In the genomic region with DNA sequence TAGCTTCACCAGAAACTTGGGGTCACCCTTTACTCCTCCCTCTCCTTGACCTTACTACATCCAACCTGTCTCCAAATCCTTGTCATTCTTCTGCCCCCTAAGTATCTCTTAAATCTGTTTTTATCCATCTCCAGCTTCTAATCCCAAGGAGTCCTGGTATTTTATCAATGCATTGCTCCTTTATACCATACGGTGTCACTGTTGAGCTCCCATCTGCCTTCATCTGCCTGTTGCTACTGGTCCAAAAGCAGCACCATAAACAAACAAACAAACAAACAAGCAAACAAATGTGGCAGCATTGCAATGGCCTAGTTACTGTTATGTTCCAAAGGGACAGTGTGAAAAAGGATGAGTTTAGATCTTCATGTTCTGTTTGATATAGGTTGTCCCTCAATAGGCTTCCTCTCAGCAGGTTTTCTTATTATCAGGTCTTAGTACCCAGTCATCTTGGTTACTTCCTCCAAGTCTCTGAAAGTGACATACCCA, we compare ENCODE assay signal across 8 cellular contexts. TPM values are rescaled to one million over a fixed set of nuclear protein-coding genes. Genes with fewer than 3 reads are reported as not detected.
DNase-seq lines count a peak whose midpoint lies in the region; ATAC-seq and TF ChIP-seq lines count a peak whose summit lies in the region.

No MANE protein-coding gene starts in this region.

- no peaks in the 10 kb centered on the region for H3K79me2 ChIP-seq in KMS-11 (ENCODE audit: insufficient read depth, low read depth)

- H4K20me1 ChIP-seq in KMS-11 (ENCODE audit: insufficient read depth) = no peaks in the 10 kb centered on the region

- no peak overlapping the region for H3K4me3 Mint-ChIP-seq in neural crest cell

- H3K27me3 ChIP-seq in KMS-11 (ENCODE audit: insufficient read depth, low read depth) = peaks cover 21% of the 10 kb centered on the region; the same call in 1 of the 2 replicates

- H3K36me3 ChIP-seq in KMS-11 (ENCODE audit: insufficient read depth) = no peaks in the 10 kb centered on the region

- POLR2A ChIA-PET in AG04449 (lab: Yijun Ruan, JAX) = interaction anchor here (1.6 kb wide), 1 partner anchor 80 kb away, joined by 4 read pairs; no protein-coding TSS in a partner anchor

- no peaks in the 10 kb centered on the region for H3K36me3 Mint-ChIP-seq in neural crest cell (ENCODE audit: low read depth)

- no peaks in the 10 kb centered on the region for H3K9me3 Mint-ChIP-seq in neural crest cell

- no peaks in the 10 kb centered on the region for H3K4me1 Mint-ChIP-seq in neural crest cell

- H3K27ac Mint-ChIP-seq in neural crest cell (ENCODE audit: unreplicated experiment) = no peak overlapping the region

- peaks cover 9% of the 10 kb centered on the region for H3K4me1 ChIP-seq in KMS-11 (ENCODE audit: low read depth, poor library complexity, severe bottlenecking)

- TF ChIP-seq CTCF in AG04449 (IDR thresholded peaks at IDR 0.05; ENCODE audit: insufficient read depth, low read length, missing control alignments) (peak; percentile 52), KMS-11 (conservative IDR thresholded peaks at IDR 0.05; ENCODE audit: low read depth, low read length) (peak; percentile 86), neural crest cell (conservative IDR thresholded peaks at IDR 0.05) (peak; percentile 79)

- DNase-seq in AG04449 (ENCODE audit: low read depth, low spot score) (no peak), GM04504 (ENCODE audit: low read depth) (peak; percentile 24), SKM-1 (lab: John Stamatoyannopoulos, UW; ENCODE audit: unreplicated experiment) (peak; percentile 31), fibroblast of peridontal ligament (ENCODE audit: extremely low read depth) (peak; percentile 64), neural crest cell (ENCODE audit: low read depth, low spot score) (peak; percentile 28)

- no peak overlapping the region for H3K4me2 ChIP-seq in KMS-11

- H3K9ac ChIP-seq in KMS-11 = no peak overlapping the region

- H3K27me3 Mint-ChIP-seq in neural crest cell (ENCODE audit: low read depth) = no peaks in the 10 kb centered on the region

- H3K27ac ChIP-seq in KMS-11 = no peak overlapping the region

- H3K4me3 ChIP-seq in AG04449 (ENCODE audit: low read depth, low read length) (no peak overlapping the region), KMS-11 (IDR thresholded peaks at IDR 0.05; ENCODE audit: insufficient read depth, low read depth, low read length) (no peak overlapping the region)

- H2AFZ ChIP-seq in KMS-11 (ENCODE audit: low read depth) = no peak overlapping the region

- no peak for ATAC-seq in HG03565 (IDR thresholded peaks at IDR 0.05; ENCODE audit: unreplicated experiment)
- ATAC-seq in HG02588 (IDR thresholded peaks at IDR 0.05; ENCODE audit: unreplicated experiment) = no peak

- CTCF ChIA-PET in AG04449 (lab: Yijun Ruan, JAX) = interaction anchor here (0.6 to 7.6 kb wide), 48 partner anchors 9 to 175 kb away, joined by 3 to 75 read pairs (median 6); partner anchors contain the start of genes ILK, MRPL17, RRP8 and TAF10

RNA-seq across cellular contexts. Expression of gene DNHD1, which starts 34.2 kb away (rescaled TPM):
- total RNA-seq in neural crest cell = 10.2 and 12.6 TPM in 2 replicates

RNA-seq across cellular contexts. Expression of gene TIMM10B, which starts 50.0 kb away (rescaled TPM):
- 43.6 and 47.6 TPM in 2 replicates for total RNA-seq in neural crest cell

RNA-seq across cellular contexts. Expression of gene ARFIP2, which starts 50.2 kb away (rescaled TPM):
- total RNA-seq in neural crest cell = 52.4 and 57.1 TPM in 2 replicates

RNA-seq across cellular contexts. Expression of gene TRIM3, which starts 57.6 kb away (rescaled TPM):
- total RNA-seq in neural crest cell = 20.6 and 26.2 TPM in 2 replicates
